Comparison of ENCODE assay signal across 9 cellular contexts in the genomic region with DNA sequence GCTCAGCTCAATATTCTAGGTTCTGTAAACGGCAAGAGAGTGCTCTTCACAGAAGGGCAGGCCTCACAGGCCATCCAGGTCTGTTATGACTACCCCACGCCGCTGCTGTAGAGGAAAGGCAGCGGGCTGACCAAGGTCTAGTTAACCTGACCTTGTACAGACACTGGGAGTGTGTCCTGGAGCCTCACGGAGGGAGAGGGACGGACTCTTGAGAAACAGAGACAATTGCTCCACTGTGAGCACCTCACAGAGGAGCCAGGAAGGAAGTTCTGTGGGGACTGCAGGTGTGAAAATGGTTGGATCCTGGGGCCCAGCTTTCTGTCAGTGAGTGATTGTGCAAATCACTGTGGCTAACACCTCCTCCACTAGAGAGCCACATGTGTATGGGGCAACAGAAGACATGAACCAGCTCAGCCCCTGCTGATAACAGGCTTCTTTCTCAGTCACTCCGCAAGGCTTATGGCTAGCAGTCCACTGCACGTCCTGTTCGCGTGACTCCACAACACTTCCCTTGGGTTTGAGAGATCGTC. TPM values are rescaled to one million over a fixed set of nuclear protein-coding genes. Genes with fewer than 3 reads are reported as not detected.
DNase-seq lines count a peak whose midpoint lies in the region; ATAC-seq lines count a peak whose summit lies in the region.
"Had no signal": no experiment of that assay in that cellular context is flagged by ENCODE, and none has a peak within 500 bp of the region (broad histone marks: within the 10 kb centered on the region; RNA-seq: fewer than 3 reads in every experiment).

No MANE protein-coding gene starts in this region.

- ATAC-seq in HG02885 (IDR thresholded peaks at IDR 0.05; ENCODE audit: poor library complexity, unreplicated experiment) = peak; percentile 66
- ATAC-seq in activated CD8-positive, alpha-beta memory T cell treated with anti-CD3 and anti-CD28 coated beads, Interleukin-2, amount 10 ng/mL, durations not matched to agents 7 days and 5 days = peak; percentile 86

- peak; percentile 22 for DNase-seq in CD1c-positive myeloid dendritic cell (ENCODE audit: extremely low spot score)
- peak; percentile 95 for DNase-seq in activated CD8-positive, alpha-beta memory T cell treated with anti-CD3 and anti-CD28 coated beads, Interleukin-2, amount 10 ng/mL, durations not matched to agents 7 days and 5 days
- peak; percentile 15 for DNase-seq in mucosa of gallbladder (ENCODE audit: low spot score)
- DNase-seq in RKO (ENCODE audit: low spot score) = no peak
- no peak for DNase-seq in NCI-H748 treated with DMSO at 0.1 percent for 48 hours (lab: John Stamatoyannopoulos, UW)
- no peak for DNase-seq in NCI-H82 (lab: John Stamatoyannopoulos, UW)
- no peak for DNase-seq in NCI-H2107 treated with DMSO at 0.1 percent for 48 hours (lab: John Stamatoyannopoulos, UW; ENCODE audit: unreplicated experiment)
- DNase-seq: SHP77 treated with DMSO at 0.1 percent for 48 hours had no signal

- CTCF ChIA-PET in activated CD8-positive, alpha-beta memory T cell treated with anti-CD3 and anti-CD28 coated beads, Interleukin-2, amount 10 ng/mL, durations not matched to agents 7 days and 5 days (lab: Charles Lee) = interaction anchor here (0.6 to 1.5 kb wide), 14 partner anchors 25 to 186 kb away, joined by 3 to 9 read pairs (median 3); a partner anchor contains a TSS

- H3K27ac Mint-ChIP-seq in activated CD8-positive, alpha-beta memory T cell treated with anti-CD3 and anti-CD28 coated beads, Interleukin-2, amount 10 ng/mL, durations not matched to agents 7 days and 5 days = peak overlapping the region; percentile 89

- no peaks in the 10 kb centered on the region for H3K9me3 Mint-ChIP-seq in activated CD8-positive, alpha-beta memory T cell treated with anti-CD3 and anti-CD28 coated beads, Interleukin-2, amount 10 ng/mL, durations not matched to agents 7 days and 5 days (ENCODE audit: low read depth)

- peak overlapping the region; percentile 49 for H3K4me3 Mint-ChIP-seq in activated CD8-positive, alpha-beta memory T cell treated with anti-CD3 and anti-CD28 coated beads, Interleukin-2, amount 10 ng/mL, durations not matched to agents 7 days and 5 days

- peaks cover 81% of the 10 kb centered on the region for H3K36me3 Mint-ChIP-seq in activated CD8-positive, alpha-beta memory T cell treated with anti-CD3 and anti-CD28 coated beads, Interleukin-2, amount 10 ng/mL, durations not matched to agents 7 days and 5 days

- H3K4me1 Mint-ChIP-seq in activated CD8-positive, alpha-beta memory T cell treated with anti-CD3 and anti-CD28 coated beads, Interleukin-2, amount 10 ng/mL, durations not matched to agents 7 days and 5 days = peaks cover 69% of the 10 kb centered on the region

- no peaks in the 10 kb centered on the region for H3K27me3 Mint-ChIP-seq in activated CD8-positive, alpha-beta memory T cell treated with anti-CD3 and anti-CD28 coated beads, Interleukin-2, amount 10 ng/mL, durations not matched to agents 7 days and 5 days

RNA-seq across cellular contexts. Expression of a gene that starts 31.4 kb away (rescaled TPM):
- total RNA-seq in activated CD8-positive, alpha-beta memory T cell treated with anti-CD3 and anti-CD28 coated beads, Interleukin-2, amount 10 ng/mL, durations not matched to agents 7 days and 5 days = 10 to 100 TPM in 1 of 2 experiments, 1 to 10 TPM in 1; 7.2 to 21.6 TPM
- 10.0 TPM for total RNA-seq in mucosa of gallbladder

Comparison
In these comparisons a context has a peak if more than half of its experiments do, and no peak if none do; other contexts are left out.
1. DNase-seq: peak in CD1c-positive myeloid dendritic cell (single experiment), activated CD8-positive, alpha-beta memory T cell treated with anti-CD3 and anti-CD28 coated beads, Interleukin-2, amount 10 ng/mL, durations not matched to agents 7 days and 5 days (single experiment) and mucosa of gallbladder (single experiment); none in RKO (single experiment), NCI-H748 treated with DMSO at 0.1 percent for 48 hours (single experiment), NCI-H82 (single experiment) and NCI-H2107 treated with DMSO at 0.1 percent for 48 hours (single experiment).